39 cellular contexts compared by ENCODE assay signal in genomic region chrX:26375346-26375745, GRCh38.
"Had no signal": no experiment of that assay in that cellular context is flagged by ENCODE, and none has a peak within 500 bp of the region (broad histone marks: within the 10 kb centered on the region; RNA-seq: fewer than 3 reads in every experiment).

No MANE protein-coding gene starts in this region.

- H3K4me1 ChIP-seq: adrenal gland, ascending aorta, breast epithelium had no signal

- ATAC-seq: activated naive CD4-positive, alpha-beta T cell treated with anti-CD3 and anti-CD28 coated beads, Interleukin-2, amount 50 U/mL, for 72 hours; activated naive CD8-positive, alpha-beta T cell treated with anti-CD3 and anti-CD28 coated beads, Interleukin-2, amount 50 U/mL, for 24 hours; activated T-cell treated with anti-CD3 and anti-CD28 coated beads, Interleukin-2, amount 50 U/mL, for 4 hours; activated T-cell treated with anti-CD3 and anti-CD28 coated beads, Interleukin-2, amount 50 U/mL, for 72 hours; activated T-helper 17 cell treated with anti-CD3 and anti-CD28 coated beads, Interleukin-2, amount 50 U/mL, for 72 hours had no signal

- H3K27me3 Mint-ChIP-seq: activated naive CD4-positive, alpha-beta T cell treated with anti-CD3 and anti-CD28 coated beads, Interleukin-2, amount 10 ng/mL, durations not matched to agents 7 days and 5 days; activated naive CD4-positive, alpha-beta T cell treated with anti-CD3 and anti-CD28 coated beads, Interleukin-2, amount 50 U/mL, for 24 hours; activated naive CD8-positive, alpha-beta T cell; activated naive CD8-positive, alpha-beta T cell treated with anti-CD3 and anti-CD28 coated beads for 36 hours; activated naive CD8-positive, alpha-beta T cell treated with anti-CD3 and anti-CD28 coated beads, Interleukin-2, amount 10 ng/mL, durations not matched to agents 7 days and 5 days; activated naive CD8-positive, alpha-beta T cell treated with anti-CD3 and anti-CD28 coated beads, Interleukin-2, amount 50 U/mL, for 24 hours; activated T-helper 17 cell treated with anti-CD3 and anti-CD28 coated beads, Interleukin-2, amount 50 U/mL, for 72 hours; brain; central memory CD8-positive, alpha-beta T cell had no signal

- H3K27ac Mint-ChIP-seq: activated naive CD4-positive, alpha-beta T cell treated with anti-CD3 and anti-CD28 coated beads for 36 hours; activated naive CD4-positive, alpha-beta T cell treated with anti-CD3 and anti-CD28 coated beads, Interleukin-2, amount 10 ng/mL, durations not matched to agents 7 days and 5 days; activated naive CD4-positive, alpha-beta T cell treated with anti-CD3 and anti-CD28 coated beads, Interleukin-2, amount 50 U/mL, for 24 hours; activated naive CD4-positive, alpha-beta T cell treated with anti-CD3 and anti-CD28 coated beads, Interleukin-2, amount 50 U/mL, for 72 hours; activated naive CD8-positive, alpha-beta T cell; activated naive CD8-positive, alpha-beta T cell treated with anti-CD3 and anti-CD28 coated beads for 36 hours; activated naive CD8-positive, alpha-beta T cell treated with anti-CD3 and anti-CD28 coated beads, Interleukin-2, amount 10 ng/mL, durations not matched to agents 7 days and 5 days; activated naive CD8-positive, alpha-beta T cell treated with anti-CD3 and anti-CD28 coated beads, Interleukin-2, amount 50 U/mL, for 24 hours; activated T-cell treated with anti-CD3 and anti-CD28 coated beads, Interleukin-2, amount 50 U/mL, for 24 hours; activated T-cell treated with anti-CD3 and anti-CD28 coated beads, Interleukin-2, amount 50 U/mL, for 72 hours; activated T-helper 1 cell treated with anti-CD3 and anti-CD28 coated beads, Interleukin-12 subunit alpha, Interleukin-12 subunit beta, Interleukin-2, Interleukin-4 antibody, amounts not matched to agents 30 ng/mL and 10 ng/mL and 1 ng/mL, durations not matched to agents 14 hours and 24 hours and 36 hours; activated T-helper 17 cell treated with anti-CD3 and anti-CD28 coated beads, Interleukin-2, amount 50 U/mL, for 72 hours; activated T-helper 2 cell treated with anti-CD3 and anti-CD28 coated beads, Interferon-gamma antibody, Interleukin-2, Interleukin-4, amounts not matched to agents 10 μg/mL and 5 μg/mL and 100 μg/mL, durations not matched to agents 14 hours and 24 hours and 36 hours; brain had no signal

- DNase-seq: activated effector memory CD4-positive, alpha-beta T cell treated with anti-CD3 and anti-CD28 coated beads, Interleukin-2, amount 50 U/mL, for 16 hours; activated effector memory CD4-positive, alpha-beta T cell treated with Interleukin-2 at 50 U/mL for 16 hours; activated gamma-delta T cell; activated gamma-delta T cell treated with Interleukin-2 at 50 U/mL for 16 hours; activated naive CD4-positive, alpha-beta T cell; activated naive CD4-positive, alpha-beta T cell treated with anti-CD3 and anti-CD28 coated beads for 36 hours; activated naive CD4-positive, alpha-beta T cell treated with anti-CD3 and anti-CD28 coated beads, Interleukin-2, amount 10 ng/mL, durations not matched to agents 7 days and 5 days; activated naive CD4-positive, alpha-beta T cell treated with anti-CD3 and anti-CD28 coated beads, Interleukin-2, amount 50 U/mL, for 16 hours; activated naive CD4-positive, alpha-beta T cell treated with Interleukin-2 at 50 U/mL for 16 hours; activated naive CD8-positive, alpha-beta T cell treated with anti-CD3 and anti-CD28 coated beads for 36 hours; activated naive CD8-positive, alpha-beta T cell treated with anti-CD3 and anti-CD28 coated beads, Interleukin-2, amount 10 ng/mL, durations not matched to agents 7 days and 5 days; activated naive CD8-positive, alpha-beta T cell treated with anti-CD3 and anti-CD28 coated beads, Interleukin-2, amount 50 U/mL, for 24 hours; activated T-cell treated with anti-CD3 and anti-CD28 coated beads for 4 hours; activated T-cell treated with anti-CD3 and anti-CD28 coated beads, Interleukin-2, amount 50 U/mL, for 1 hour; activated T-cell treated with anti-CD3 and anti-CD28 coated beads, Interleukin-2, amount 50 U/mL, for 24 hours; activated T-cell treated with anti-CD3 and anti-CD28 coated beads, Interleukin-2, amount 50 U/mL, for 4 hours; activated T-cell treated with anti-CD3 and anti-CD28 coated beads, Interleukin-2, amount 50 U/mL, for 48 hours; activated T-cell treated with anti-CD3 and anti-CD28 coated beads, Interleukin-2, amount 50 U/mL, for 72 hours; adrenal gland; amniotic stem cell; amygdala; anterior cingulate cortex; aorta; brain microvascular endothelial cell; caudate nucleus; central memory CD4-positive, alpha-beta T cell; cerebellar nuclear complex had no signal

- FAIRE-seq: bronchial epithelial cell had no signal

- H3K9me3 ChIP-seq: adrenal gland, ascending aorta, breast epithelium had no signal

- H3K9me3 Mint-ChIP-seq: activated naive CD4-positive, alpha-beta T cell treated with anti-CD3 and anti-CD28 coated beads, Interleukin-2, amount 50 U/mL, for 24 hours; activated naive CD4-positive, alpha-beta T cell treated with anti-CD3 and anti-CD28 coated beads, Interleukin-2, amount 50 U/mL, for 72 hours; activated naive CD8-positive, alpha-beta T cell treated with anti-CD3 and anti-CD28 coated beads for 36 hours; activated naive CD8-positive, alpha-beta T cell treated with anti-CD3 and anti-CD28 coated beads, Interleukin-2, amount 10 ng/mL, durations not matched to agents 7 days and 5 days; activated naive CD8-positive, alpha-beta T cell treated with anti-CD3 and anti-CD28 coated beads, Interleukin-2, amount 50 U/mL, for 24 hours; activated T-helper 1 cell treated with anti-CD3 and anti-CD28 coated beads, Interleukin-12 subunit alpha, Interleukin-12 subunit beta, Interleukin-2, Interleukin-4 antibody, amounts not matched to agents 30 ng/mL and 10 ng/mL and 1 ng/mL, durations not matched to agents 14 hours and 24 hours and 36 hours; central memory CD8-positive, alpha-beta T cell had no signal

- H3K27me3 ChIP-seq: ascending aorta, brain microvascular endothelial cell, breast epithelium, cardiac muscle cell had no signal

- H3K4me3 Mint-ChIP-seq: activated naive CD4-positive, alpha-beta T cell treated with anti-CD3 and anti-CD28 coated beads for 36 hours; activated naive CD4-positive, alpha-beta T cell treated with anti-CD3 and anti-CD28 coated beads, Interleukin-2, amount 10 ng/mL, durations not matched to agents 7 days and 5 days; activated naive CD4-positive, alpha-beta T cell treated with anti-CD3 and anti-CD28 coated beads, Interleukin-2, amount 50 U/mL, for 24 hours; activated naive CD8-positive, alpha-beta T cell; activated naive CD8-positive, alpha-beta T cell treated with anti-CD3 and anti-CD28 coated beads for 36 hours; activated naive CD8-positive, alpha-beta T cell treated with anti-CD3 and anti-CD28 coated beads, Interleukin-2, amount 10 ng/mL, durations not matched to agents 7 days and 5 days; activated naive CD8-positive, alpha-beta T cell treated with anti-CD3 and anti-CD28 coated beads, Interleukin-2, amount 50 U/mL, for 24 hours; activated T-cell treated with anti-CD3 and anti-CD28 coated beads, Interleukin-2, amount 50 U/mL, for 24 hours; activated T-cell treated with anti-CD3 and anti-CD28 coated beads, Interleukin-2, amount 50 U/mL, for 4 hours; activated T-cell treated with anti-CD3 and anti-CD28 coated beads, Interleukin-2, amount 50 U/mL, for 72 hours; activated T-helper 1 cell treated with anti-CD3 and anti-CD28 coated beads, Interleukin-12 subunit alpha, Interleukin-12 subunit beta, Interleukin-2, Interleukin-4 antibody, amounts not matched to agents 30 ng/mL and 10 ng/mL and 1 ng/mL, durations not matched to agents 14 hours and 24 hours and 36 hours; activated T-helper 17 cell treated with anti-CD3 and anti-CD28 coated beads, Interleukin-2, amount 50 U/mL, for 72 hours; brain; central memory CD8-positive, alpha-beta T cell had no signal

- H3K4me1 Mint-ChIP-seq: activated naive CD4-positive, alpha-beta T cell treated with anti-CD3 and anti-CD28 coated beads, Interleukin-2, amount 10 ng/mL, durations not matched to agents 7 days and 5 days; activated naive CD4-positive, alpha-beta T cell treated with anti-CD3 and anti-CD28 coated beads, Interleukin-2, amount 50 U/mL, for 24 hours; activated naive CD8-positive, alpha-beta T cell treated with anti-CD3 and anti-CD28 coated beads for 36 hours; activated naive CD8-positive, alpha-beta T cell treated with anti-CD3 and anti-CD28 coated beads, Interleukin-2, amount 10 ng/mL, durations not matched to agents 7 days and 5 days; activated naive CD8-positive, alpha-beta T cell treated with anti-CD3 and anti-CD28 coated beads, Interleukin-2, amount 50 U/mL, for 24 hours; activated T-helper 17 cell treated with anti-CD3 and anti-CD28 coated beads, Interleukin-2, amount 50 U/mL, for 72 hours; brain; central memory CD8-positive, alpha-beta T cell had no signal

- H3K36me3 Mint-ChIP-seq: activated naive CD4-positive, alpha-beta T cell treated with anti-CD3 and anti-CD28 coated beads, Interleukin-2, amount 10 ng/mL, durations not matched to agents 7 days and 5 days; activated naive CD4-positive, alpha-beta T cell treated with anti-CD3 and anti-CD28 coated beads, Interleukin-2, amount 50 U/mL, for 24 hours; activated naive CD4-positive, alpha-beta T cell treated with anti-CD3 and anti-CD28 coated beads, Interleukin-2, amount 50 U/mL, for 72 hours; activated naive CD8-positive, alpha-beta T cell; activated naive CD8-positive, alpha-beta T cell treated with anti-CD3 and anti-CD28 coated beads for 36 hours; activated naive CD8-positive, alpha-beta T cell treated with anti-CD3 and anti-CD28 coated beads, Interleukin-2, amount 10 ng/mL, durations not matched to agents 7 days and 5 days; brain had no signal

- H3K27ac ChIP-seq: adrenal gland, ascending aorta, brain microvascular endothelial cell, breast epithelium, cardiac muscle cell had no signal

- H3K4me3 ChIP-seq: adrenal gland, ascending aorta, breast epithelium, cardiac muscle cell had no signal

- H3K36me3 ChIP-seq: adrenal gland, ascending aorta, brain microvascular endothelial cell, breast epithelium, cardiac muscle cell had no signal
